8 cellular contexts compared by ENCODE assay signal in genomic region chr20:5127859-5128409, GRCh38. TPM values are rescaled to one million over a fixed set of nuclear protein-coding genes. Genes with fewer than 3 reads are reported as not detected.
A peak's percentile ranks its signal among the peaks of the same experiment; 100 is the strongest.
DNase-seq lines count a peak whose midpoint lies in the region; ATAC-seq and TF ChIP-seq lines count a peak whose summit lies in the region.

No MANE protein-coding gene starts in this region.

- peaks cover 7% of the 10 kb centered on the region for H3K4me1 ChIP-seq in mesodermal cell (ENCODE audit: control insufficient read depth, insufficient read depth, low read length, poor library complexity, severe bottlenecking)

- H3K4me3 ChIP-seq in mesodermal cell (ENCODE audit: extremely low read depth, insufficient read depth, low read length, poor library complexity, severe bottlenecking), result peak overlapping the region; percentile 93

- H3K4me1 Mint-ChIP-seq in stimulated activated naive CD8-positive, alpha-beta T cell treated with anti-CD3 and anti-CD28 coated beads, Interleukin-15, Interleukin-2, amounts not matched to agents 100 ng/mL and 50 ng/mL, for 24 hours (ENCODE audit: low read depth), result peaks cover 31% of the 10 kb centered on the region
- peaks cover 56% of the 10 kb centered on the region for H3K4me1 Mint-ChIP-seq in brain

- no peak for TF ChIP-seq CTCF in brain (conservative IDR thresholded peaks at IDR 0.05)

- H3K9me3 Mint-ChIP-seq in stimulated activated naive CD8-positive, alpha-beta T cell treated with anti-CD3 and anti-CD28 coated beads, Interleukin-15, Interleukin-2, amounts not matched to agents 100 ng/mL and 50 ng/mL, for 24 hours, result no peaks in the 10 kb centered on the region
- peaks cover 0 to 3% (median 0%) of the 10 kb centered on the region in 5 experiments for H3K9me3 Mint-ChIP-seq in brain

- H3K4me3 Mint-ChIP-seq in stimulated activated naive CD8-positive, alpha-beta T cell treated with anti-CD3 and anti-CD28 coated beads, Interleukin-15, Interleukin-2, amounts not matched to agents 100 ng/mL and 50 ng/mL, for 24 hours, result peak overlapping the region; percentile 90
- peak overlapping the region; percentile 94 to 99 (median 98) for H3K4me3 Mint-ChIP-seq in brain

- H3K27ac Mint-ChIP-seq in stimulated activated naive CD8-positive, alpha-beta T cell treated with anti-CD3 and anti-CD28 coated beads, Interleukin-15, Interleukin-2, amounts not matched to agents 100 ng/mL and 50 ng/mL, for 24 hours, result peak overlapping the region; percentile 94
- H3K27ac Mint-ChIP-seq in brain, result peak overlapping the region; percentile 94 to 98 (median 96)

- peaks cover 24% of the 10 kb centered on the region for H3K36me3 ChIP-seq in mesodermal cell (ENCODE audit: control insufficient read depth, insufficient read depth, low read length)

- peaks cover 4% of the 10 kb centered on the region for H3K36me3 Mint-ChIP-seq in stimulated activated naive CD8-positive, alpha-beta T cell treated with anti-CD3 and anti-CD28 coated beads, Interleukin-15, Interleukin-2, amounts not matched to agents 100 ng/mL and 50 ng/mL, for 24 hours (ENCODE audit: low read depth)
- peaks cover 18% of the 10 kb centered on the region for H3K36me3 Mint-ChIP-seq in brain

- DNase-seq in stimulated activated naive CD8-positive, alpha-beta T cell treated with anti-CD3 and anti-CD28 coated beads, Interleukin-15, Interleukin-2, amounts not matched to agents 100 U/mL and 50 U/mL, for 24 hours, result no peak
- no peak for DNase-seq in HPDE6-E6E7 (ENCODE audit: extremely low spot score)
- DNase-seq in KG1 (lab: John Stamatoyannopoulos, UW), result no peak

- WGBS in mesodermal cell (ENCODE audit: insufficient coverage in 2 of 2), 2 experiments, result 61 to 63% methylated on average over 4 to 6 of the region's 6 CpGs

- peak overlapping the region; percentile 77 for H3K27ac ChIP-seq in mesodermal cell (ENCODE audit: low read depth, low read length, severe bottlenecking)

- no peak for ATAC-seq in stimulated activated naive CD8-positive, alpha-beta T cell treated with anti-CD3 and anti-CD28 coated beads, Interleukin-15, Interleukin-2, amounts not matched to agents 100 U/mL and 50 U/mL, for 24 hours
- ATAC-seq in HG02588 (IDR thresholded peaks at IDR 0.05; ENCODE audit: unreplicated experiment) (no peak), GM19035 (IDR thresholded peaks at IDR 0.05; ENCODE audit: unreplicated experiment) (no peak)

- no peaks in the 10 kb centered on the region for H3K9me3 ChIP-seq in mesodermal cell (ENCODE audit: control insufficient read depth, low read length)

- H3K27me3 Mint-ChIP-seq in stimulated activated naive CD8-positive, alpha-beta T cell treated with anti-CD3 and anti-CD28 coated beads, Interleukin-15, Interleukin-2, amounts not matched to agents 100 ng/mL and 50 ng/mL, for 24 hours, result no peaks in the 10 kb centered on the region
- H3K27me3 Mint-ChIP-seq in brain, result peaks cover 4% of the 10 kb centered on the region

RNA-seq across cellular contexts. Expression of gene CDS2, which starts 1.1 kb away (rescaled TPM):
- polyA plus RNA-seq in brain (ENCODE audit: insufficient read depth, low read depth, low replicate concordance), result 40.9 TPM
- 32.3 TPM for polyA plus RNA-seq in mesodermal cell (2013, experiment 1 of 2)
- 27.7 TPM for polyA plus RNA-seq in mesodermal cell (2013, experiment 2 of 2)

RNA-seq across cellular contexts. Expression of gene PCNA, which starts 8.2 kb away (rescaled TPM):
- 172 TPM for polyA plus RNA-seq in brain (ENCODE audit: insufficient read depth, low read depth, low replicate concordance)
- 144 TPM for polyA plus RNA-seq in mesodermal cell (2013, experiment 1 of 2)
- polyA plus RNA-seq in mesodermal cell (2013, experiment 2 of 2), result 143 TPM

RNA-seq across cellular contexts. Expression of gene TMEM230, which starts 15.1 kb away (rescaled TPM):
- polyA plus RNA-seq in brain (ENCODE audit: insufficient read depth, low read depth, low replicate concordance), result 120 TPM
- polyA plus RNA-seq in mesodermal cell (2013, experiment 1 of 2), result 110 TPM
- 114 TPM for polyA plus RNA-seq in mesodermal cell (2013, experiment 2 of 2)
